8 cellular contexts compared by ENCODE assay signal in the genomic region with DNA sequence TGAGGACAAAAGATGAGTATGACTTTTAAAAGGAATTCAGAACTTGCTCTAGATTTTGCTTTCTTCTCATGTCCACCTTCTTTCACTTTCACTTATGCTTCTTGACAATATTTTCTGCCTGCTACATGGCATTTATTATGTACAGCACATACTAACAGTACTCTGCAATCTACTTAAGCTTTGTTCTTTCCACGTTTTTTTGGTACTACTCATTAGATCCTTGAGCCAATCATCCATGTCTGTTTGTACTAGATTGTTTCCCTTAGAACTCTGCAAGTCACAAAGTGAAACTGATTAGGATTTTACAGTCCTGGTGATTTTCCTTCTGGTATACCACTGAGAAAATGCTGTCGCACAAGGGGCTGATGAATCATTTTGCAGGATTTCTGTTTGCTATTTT.
DNase-seq lines count a peak whose midpoint lies in the region; ATAC-seq lines count a peak whose summit lies in the region.

No MANE protein-coding gene starts in this region.

- H3K4me1 Mint-ChIP-seq in CD8-positive, alpha-beta memory T cell, result peaks cover 77 to 97% (median 93%) of the 10 kb centered on the region in 3 donors
- peaks cover 62% of the 10 kb centered on the region for H3K4me1 Mint-ChIP-seq in activated naive CD8-positive, alpha-beta T cell treated with anti-CD3 and anti-CD28 coated beads, Interleukin-2, amount 50 U/mL, for 24 hours
- peaks cover 41% of the 10 kb centered on the region for H3K4me1 Mint-ChIP-seq in memory B cell

- peak overlapping the region; percentile 74 to 90 (median 85) for H3K4me3 Mint-ChIP-seq in CD8-positive, alpha-beta memory T cell
- peak overlapping the region; percentile 84 for H3K4me3 Mint-ChIP-seq in activated naive CD8-positive, alpha-beta T cell treated with anti-CD3 and anti-CD28 coated beads, Interleukin-2, amount 50 U/mL, for 24 hours
- peak overlapping the region; percentile 80 for H3K4me3 Mint-ChIP-seq in memory B cell

- ATAC-seq in GM19372 (IDR thresholded peaks at IDR 0.05; ENCODE audit: low read depth, unreplicated experiment), result peak; percentile 67
- peak; percentile 45 for ATAC-seq in HG03457 (IDR thresholded peaks at IDR 0.05; ENCODE audit: unreplicated experiment)
- peak; percentile 78 for ATAC-seq in activated naive CD8-positive, alpha-beta T cell treated with anti-CD3 and anti-CD28 coated beads, Interleukin-2, amount 50 U/mL, for 24 hours
- peak; percentile 59 for ATAC-seq in memory B cell (ENCODE audit: low read depth)

- peaks cover 0 to 3% (median 0%) of the 10 kb centered on the region in 5 donors for H3K9me3 Mint-ChIP-seq in CD8-positive, alpha-beta memory T cell
- H3K9me3 Mint-ChIP-seq in activated naive CD8-positive, alpha-beta T cell treated with anti-CD3 and anti-CD28 coated beads, Interleukin-2, amount 50 U/mL, for 24 hours, result no peaks in the 10 kb centered on the region
- peaks cover 5% of the 10 kb centered on the region for H3K9me3 Mint-ChIP-seq in memory B cell

- no peaks in the 10 kb centered on the region for H3K36me3 ChIP-seq in CD8-positive, alpha-beta memory T cell (ENCODE audit: insufficient read depth, low read length)

- peaks cover 58% of the 10 kb centered on the region for H3K4me1 ChIP-seq in CD8-positive, alpha-beta memory T cell (ENCODE audit: insufficient read depth, low read length)

- peak overlapping the region; percentile 42 for H3K4me3 ChIP-seq in CD8-positive, alpha-beta memory T cell (ENCODE audit: low read length)

- H3K27ac ChIP-seq in CD8-positive, alpha-beta memory T cell (ENCODE audit: low read depth, low read length), result no peak overlapping the region

- POLR2A ChIA-PET in CD8-positive, alpha-beta memory T cell (lab: Charles Lee), result no interaction called here

- H3K27me3 Mint-ChIP-seq in CD8-positive, alpha-beta memory T cell, result no peaks in the 10 kb centered on the region
- H3K27me3 Mint-ChIP-seq in activated naive CD8-positive, alpha-beta T cell treated with anti-CD3 and anti-CD28 coated beads, Interleukin-2, amount 50 U/mL, for 24 hours, result no peaks in the 10 kb centered on the region
- no peaks in the 10 kb centered on the region for H3K27me3 Mint-ChIP-seq in memory B cell

- no peaks in the 10 kb centered on the region for H3K9me3 ChIP-seq in CD8-positive, alpha-beta memory T cell (ENCODE audit: low read length)

- no peaks in the 10 kb centered on the region for H3K27me3 ChIP-seq in CD8-positive, alpha-beta memory T cell (ENCODE audit: insufficient read depth, low read length, poor library complexity, severe bottlenecking)

- CTCF ChIA-PET in CD8-positive, alpha-beta memory T cell (lab: Charles Lee), result interaction anchor here (1.6 kb wide), 1 partner anchor 304 kb away, joined by 8 read pairs; no protein-coding TSS in a partner anchor

- H3K36me3 Mint-ChIP-seq in CD8-positive, alpha-beta memory T cell, result peaks cover 5 to 34% (median 7%) of the 10 kb centered on the region in 3 donors
- H3K36me3 Mint-ChIP-seq in activated naive CD8-positive, alpha-beta T cell treated with anti-CD3 and anti-CD28 coated beads, Interleukin-2, amount 50 U/mL, for 24 hours (ENCODE audit: low read depth), result peaks cover 6% of the 10 kb centered on the region
- H3K36me3 Mint-ChIP-seq in memory B cell, result peaks cover 15% of the 10 kb centered on the region

- DNase-seq in CD8-positive, alpha-beta memory T cell, result peak in 2 of 5 donors; percentile 17 to 49
- DNase-seq in activated naive CD8-positive, alpha-beta T cell treated with anti-CD3 and anti-CD28 coated beads, Interleukin-2, amount 50 U/mL, for 24 hours, result no peak
- no peak for DNase-seq in memory B cell (ENCODE audit: low spot score in 2 of 2)
- DNase-seq in NCI-H345 treated with DMSO at 0.1 percent for 48 hours (lab: John Stamatoyannopoulos, UW; ENCODE audit: unreplicated experiment), result no peak
- DNase-seq in NCI-H187 (lab: John Stamatoyannopoulos, UW), result no peak
- DNase-seq in amygdala (lab: John Stamatoyannopoulos, UW), result no peak

- H3K27ac Mint-ChIP-seq in CD8-positive, alpha-beta memory T cell, result peak overlapping the region; percentile 20 to 99 (median 90)
- peak overlapping the region; percentile 93 for H3K27ac Mint-ChIP-seq in activated naive CD8-positive, alpha-beta T cell treated with anti-CD3 and anti-CD28 coated beads, Interleukin-2, amount 50 U/mL, for 24 hours
- H3K27ac Mint-ChIP-seq in memory B cell, result peak overlapping the region; percentile 89
